ENCODE assay signal across 9 cellular contexts in the genomic region with DNA sequence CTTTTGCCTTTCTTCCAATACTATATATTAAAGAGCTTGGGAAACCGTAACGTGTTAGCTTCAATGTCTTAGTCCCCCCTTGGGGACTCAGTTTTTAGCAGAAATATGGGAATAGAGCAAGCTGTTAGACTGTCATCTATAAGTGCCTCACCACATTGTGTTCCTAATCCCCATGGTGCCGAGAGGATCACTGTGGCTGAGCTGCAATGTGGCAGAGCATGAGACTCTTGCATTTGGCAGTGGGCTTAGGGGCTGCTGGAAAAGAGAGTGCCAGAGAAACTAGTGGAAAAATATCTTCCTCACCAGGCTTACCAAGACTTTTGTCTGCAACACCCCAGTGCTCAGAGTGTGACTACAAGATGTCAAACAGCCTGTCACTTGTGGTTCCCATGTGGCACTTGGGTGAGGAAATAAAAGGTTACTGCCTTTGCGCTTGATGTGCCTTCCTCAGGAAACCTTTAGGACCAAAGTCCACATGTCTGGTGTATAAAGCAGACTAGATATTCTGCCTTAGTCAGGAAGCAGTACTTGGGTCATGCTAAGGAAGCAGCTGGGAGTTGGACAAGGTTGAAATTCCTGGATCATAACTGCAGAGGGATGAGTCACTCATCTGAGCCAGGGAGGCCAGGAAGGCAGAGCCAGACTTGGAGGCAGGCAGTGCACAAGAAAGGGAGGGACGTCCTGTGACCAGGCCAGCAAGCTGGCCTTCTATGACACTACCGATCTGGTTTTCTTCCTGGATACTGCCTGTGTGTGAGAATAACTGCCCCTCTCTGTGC. TPM values are rescaled to one million over a fixed set of nuclear protein-coding genes. Genes with fewer than 3 reads are reported as not detected.
DNase-seq lines count a peak whose midpoint lies in the region; ATAC-seq and TF ChIP-seq lines count a peak whose summit lies in the region.
"Had no signal": no experiment of that assay in that cellular context is flagged by ENCODE, and none has a peak within 500 bp of the region (broad histone marks: within the 10 kb centered on the region; RNA-seq: fewer than 3 reads in every experiment).

No MANE protein-coding gene starts in this region.

- no peak overlapping the region for H3K27ac ChIP-seq in IMR-90 (ENCODE audit: insufficient read depth, low read length)
- no peak overlapping the region for H3K27ac ChIP-seq in mammary epithelial cell (ENCODE audit: insufficient read depth, low read depth, low read length)
- H3K27ac ChIP-seq in upper lobe of right lung, result no peak overlapping the region

- peak overlapping the region; percentile 51 for H2BK5ac ChIP-seq in IMR-90 (ENCODE audit: low read depth, low read length, poor library complexity, severe bottlenecking)

- H3K79me1 ChIP-seq in IMR-90 (ENCODE audit: low read depth in 1 of 2, low read length in 2 of 2), result no peaks in the 10 kb centered on the region

- H2AFZ ChIP-seq in IMR-90 (replicated peaks; ENCODE audit: low read length, poor library complexity), result peak overlapping the region; percentile 63
- peak overlapping the region; percentile 44 for H2AFZ ChIP-seq in mammary epithelial cell (ENCODE audit: low read depth, low read length)

- no peak overlapping the region for H2BK120ac ChIP-seq in IMR-90 (ENCODE audit: low read depth, low read length)

- 0 out of 2 replicates have a peak overlapping the region, but pooled peaks have one; percentile 32 for H2BK20ac ChIP-seq in IMR-90 (ENCODE audit: low read depth, low read length)

- H3K14ac ChIP-seq in IMR-90 (replicated peaks; ENCODE audit: low read depth, low read length), result no peak overlapping the region

- H3K4me1 ChIP-seq in IMR-90 (ENCODE audit: control insufficient read depth, insufficient read depth, low read length), result no peaks in the 10 kb centered on the region
- peaks cover 8% of the 10 kb centered on the region for H3K4me1 ChIP-seq in mammary epithelial cell (ENCODE audit: insufficient read depth, low read length)
- H3K4me1 ChIP-seq in upper lobe of right lung, result no peaks in the 10 kb centered on the region

- TF ChIP-seq RAD21 in IMR-90 (IDR thresholded peaks at IDR 0.05; ENCODE audit: low read length), result no peak

- H3K4ac ChIP-seq in IMR-90 (ENCODE audit: low read depth, low read length), result no peak overlapping the region

- no peak for ATAC-seq in IMR-90 (ENCODE audit: low read depth)
- peak; percentile 65 for ATAC-seq in upper lobe of right lung
- ATAC-seq in GM19328 (IDR thresholded peaks at IDR 0.05; ENCODE audit: unreplicated experiment), result no peak

- no peak overlapping the region for H3K4me3 ChIP-seq in IMR-90 (ENCODE audit: insufficient read depth, low read depth, low read length)
- H3K4me3 ChIP-seq in mammary epithelial cell (replicated peaks in 1 of 3; ENCODE audit: insufficient read depth in 1 of 3, low read depth in 2 of 3, low read length in 3 of 3), result no peak overlapping the region
- H3K4me3 ChIP-seq in upper lobe of right lung, result no peak overlapping the region

- no peak for TF ChIP-seq POLR2A in IMR-90 (IDR thresholded peaks at IDR 0.05; ENCODE audit: low read depth, low read length)

- CTCF ChIA-PET in IMR-90 (lab: Yijun Ruan, JAX), result no interaction called here
- CTCF ChIA-PET in mammary epithelial cell (lab: Charles Lee; ENCODE audit: low non-redundant PET), result no interaction called here

- H4K8ac ChIP-seq in IMR-90 (ENCODE audit: low read depth in 2 of 2, low read length in 2 of 2), result 0 out of 4 replicates have a peak overlapping the region, but pooled peaks of 1 of the 2 experiments have one; percentile 5

- H3K27me3 ChIP-seq in IMR-90 (ENCODE audit: control insufficient read depth, insufficient read depth, low read length), result no peaks in the 10 kb centered on the region
- H3K27me3 ChIP-seq in mammary epithelial cell (ENCODE audit: insufficient read depth, low read length), result no peaks in the 10 kb centered on the region
- no peaks in the 10 kb centered on the region for H3K27me3 ChIP-seq in upper lobe of right lung

- H4K91ac ChIP-seq in IMR-90 (ENCODE audit: insufficient read depth, low read depth, low read length), result no peak overlapping the region; the same call in 1 of the 2 replicates

- no peak overlapping the region for H3K23ac ChIP-seq in IMR-90 (ENCODE audit: low read depth, low read length)

- TF ChIP-seq CTCF in IMR-90 (conservative IDR thresholded peaks at IDR 0.05; ENCODE audit: low read depth, low read length), result no peak
- no peak for TF ChIP-seq CTCF in mammary epithelial cell (conservative IDR thresholded peaks at IDR 0.05 in 1 of 2, IDR thresholded peaks at IDR 0.05 in 1 of 2; ENCODE audit: extremely low read depth in 1 of 2, insufficient read depth in 1 of 2, low read depth in 1 of 2, low read length in 2 of 2)
- no peak for TF ChIP-seq CTCF in upper lobe of right lung (IDR thresholded peaks at IDR 0.05)
- TF ChIP-seq CTCF in GM20000 (IDR thresholded peaks at IDR 0.05; ENCODE audit: extremely low read depth, missing control alignments), result no peak

- no peak overlapping the region for H2AK9ac ChIP-seq in IMR-90 (replicated peaks; ENCODE audit: low read depth, low read length, poor library complexity)

- H3K36me3 ChIP-seq in IMR-90 (ENCODE audit: control insufficient read depth, insufficient read depth, low read length), result no peaks in the 10 kb centered on the region
- H3K36me3 ChIP-seq in mammary epithelial cell (ENCODE audit: insufficient read depth, low read length), result no peaks in the 10 kb centered on the region
- no peaks in the 10 kb centered on the region for H3K36me3 ChIP-seq in upper lobe of right lung

- H3K9ac ChIP-seq in IMR-90 (ENCODE audit: low read depth, low read length), result no peak overlapping the region
- H3K9ac ChIP-seq in mammary epithelial cell (ENCODE audit: insufficient read depth, low read length), result no peak overlapping the region

- H3K18ac ChIP-seq in IMR-90 (ENCODE audit: low read depth, low read length), result no peak overlapping the region; the same call in 1 of the 2 replicates

- intact Hi-C loops in IMR-90 (cut with micrococcal nuclease) (no loop called here), mammary epithelial cell (cut with micrococcal nuclease) (no loop called here), upper lobe of right lung (cut with DNase I) (no loop called here)

- no peaks in the 10 kb centered on the region for H3K79me2 ChIP-seq in mammary epithelial cell (ENCODE audit: insufficient read depth, low read length)

- no peak overlapping the region for H3K56ac ChIP-seq in IMR-90 (ENCODE audit: extremely low read depth, insufficient read depth, low read length)

- no peaks in the 10 kb centered on the region for H4K20me1 ChIP-seq in IMR-90 (ENCODE audit: insufficient read depth, low read length)
- no peaks in the 10 kb centered on the region for H4K20me1 ChIP-seq in mammary epithelial cell (ENCODE audit: insufficient read depth, low read length)

- H3K9me3 ChIP-seq in IMR-90 (ENCODE audit: control insufficient read depth, insufficient read depth, low read length), result peaks cover 4% of the 10 kb centered on the region; the same call in 1 of the 2 replicates
- H3K9me3 ChIP-seq in mammary epithelial cell (replicated peaks; ENCODE audit: insufficient read depth, low read length), result no peaks in the 10 kb centered on the region
- no peaks in the 10 kb centered on the region for H3K9me3 ChIP-seq in upper lobe of right lung

- DNase-seq in IMR-90 (peak; percentile 66), mammary epithelial cell (peak; percentile 71), left kidney (ENCODE audit: low read depth, low spot score) (peak; percentile 1), upper lobe of right lung (no peak), inferior parietal cortex (ENCODE audit: extremely low spot score) (no peak), GM20000 (ENCODE audit: low spot score) (no peak)
- DNase-seq in activated CD4-positive, alpha-beta T cell treated with anti-CD3 and anti-CD28 coated beads, Interleukin-2, amount 50 U/mL, for 1 hour, result no peak
- DNase-seq: NCI-H1694 treated with DMSO at 0.1 percent for 48 hours had no signal

- no peak overlapping the region for H2BK15ac ChIP-seq in IMR-90 (ENCODE audit: low read depth, low read length)

- dilution Hi-C loops in IMR-90 (cut with HindIII; ENCODE audit: low sequenced_read_pairs, unreplicated experiment), result no loop called here
- dilution Hi-C loops in mammary epithelial cell (cut with HindIII; ENCODE audit: low sequenced_read_pairs), result no loop called here

- no CpG with 5 or more reads among the region's 6 CpGs for WGBS in IMR-90 (ENCODE audit: extremely low coverage in 2 of 2, insufficient read length in 1 of 2), 2 experiments
- WGBS in mammary epithelial cell (ENCODE audit: low coverage, missing lambda C conversion rate), result 55% methylated on average over 5 of the region's 6 CpGs

- in situ Hi-C loops in IMR-90 (cut with MboI; ENCODE audit: low sequenced_read_pairs), result no loop called here
- in situ Hi-C loops in mammary epithelial cell (cut with MboI; ENCODE audit: low sequenced_read_pairs in 2 of 2), result no loop called here

- H2AK5ac ChIP-seq in IMR-90 (ENCODE audit: low read depth, low read length), result no peak overlapping the region

- H3K4me2 ChIP-seq in IMR-90 (ENCODE audit: low read depth, low read length), result no peak overlapping the region
- no peak overlapping the region for H3K4me2 ChIP-seq in mammary epithelial cell (ENCODE audit: insufficient read depth, low read depth, low read length)

- H4K5ac ChIP-seq in IMR-90 (ENCODE audit: low read depth, low read length), result 0 out of 2 replicates have a peak overlapping the region, but pooled peaks have one; percentile 23

- H3K9me1 ChIP-seq in IMR-90 (ENCODE audit: insufficient read depth, low read length), result no peaks in the 10 kb centered on the region

- POLR2A ChIA-PET in IMR-90 (lab: Charles Lee; ENCODE audit: unreplicated experiment), result no interaction called here

- BruUV-seq in IMR-90 (replicated peaks; lab: Mats Ljungman, UMichigan), result no TSS peak
- no TSS peak for BruUV-seq in mammary epithelial cell (replicated peaks; lab: Mats Ljungman, UMichigan)

TF ChIP-seq in IMR-90, 13 proteins besides CTCF, POLR2A, EP300 and RAD21:
- TF ChIP-seq FOS (IDR thresholded peaks at IDR 0.05; ENCODE audit: low read depth, low read length), result peak; percentile 43; the same call in 1 of the 2 replicates
- no peak for TF ChIP-seq USF2 (IDR thresholded peaks at IDR 0.05; ENCODE audit: low read depth, low read length)

RNA-seq across cellular contexts. Expression of gene MAGEA4, which starts 9.7 kb away (rescaled TPM):
- not detected in 2 replicates for total RNA-seq in IMR-90 (2012; rRNA removed)
- polyA plus RNA-seq in IMR-90 (2012; rRNA removed), result not detected in 2 replicates
- polyA plus RNA-seq in IMR-90 (2012; cell fraction: cytosol; rRNA removed), result not detected in 2 replicates
- not detected in 2 replicates for polyA plus RNA-seq in IMR-90 (2012; cell fraction: nucleus; rRNA removed; ENCODE audit: low replicate concordance)
- total RNA-seq in mammary epithelial cell, result not detected
- not detected for polyA plus RNA-seq in mammary epithelial cell
- not detected for polyA minus RNA-seq in mammary epithelial cell
- not detected for total RNA-seq in upper lobe of right lung

Comparison
In these comparisons a context has a peak if more than half of its experiments do, and no peak if none do; other contexts are left out.
1. DNase-seq: peak in IMR-90 (single experiment), mammary epithelial cell (single experiment) and left kidney (single experiment); none in upper lobe of right lung (single experiment), inferior parietal cortex (single experiment), GM20000 (single experiment) and activated CD4-positive, alpha-beta T cell treated with anti-CD3 and anti-CD28 coated beads, Interleukin-2, amount 50 U/mL, for 1 hour (single experiment).